Comparison of ENCODE assay signal across 7 cellular contexts in genomic region chr18:79986726-79987125, GRCh38. TPM values are rescaled to one million over a fixed set of nuclear protein-coding genes. Genes with fewer than 3 reads are reported as not detected.
DNase-seq lines count a peak whose midpoint lies in the region; ATAC-seq and TF ChIP-seq lines count a peak whose summit lies in the region.

No MANE protein-coding gene starts in this region.

- H3K4me1 ChIP-seq in Panc1 (ENCODE audit: control insufficient read depth, insufficient read depth, low read length): peaks cover 16% of the 10 kb centered on the region
- peaks cover 9 to 55% (median 16%) of the 10 kb centered on the region in 3 donors for H3K4me1 ChIP-seq in esophagus squamous epithelium
- peaks cover 3 to 27% (median 25%) of the 10 kb centered on the region in 4 donors for H3K4me1 ChIP-seq in sigmoid colon

- TF ChIP-seq POLR2A in esophagus squamous epithelium (IDR thresholded peaks at IDR 0.05): no peak
- no peak for TF ChIP-seq POLR2A in sigmoid colon (IDR thresholded peaks at IDR 0.05)

- peak overlapping the region; percentile 95 for H3K27ac ChIP-seq in Panc1 (ENCODE audit: low read length)
- H3K27ac ChIP-seq in esophagus squamous epithelium: peak overlapping the region; percentile 22 to 99 (median 72)
- H3K27ac ChIP-seq in sigmoid colon: peak overlapping the region in 3 of 4 donors; percentile 16 to 98 (median 18)

- in situ Hi-C loops in Panc1 (cut with HindIII; ENCODE audit: low pct_unique_long_range_greater_than_20kb, low sequenced_read_pairs): no loop called here

- ATAC-seq in Panc1: no peak
- no peak for ATAC-seq in GM18867 (IDR thresholded peaks at IDR 0.05; ENCODE audit: unreplicated experiment)
- no peak for ATAC-seq in HG03378 (IDR thresholded peaks at IDR 0.05; ENCODE audit: unreplicated experiment)

- H3K27me3 ChIP-seq in Panc1 (ENCODE audit: control insufficient read depth, insufficient read depth, low read length): no peaks in the 10 kb centered on the region
- no peaks in the 10 kb centered on the region for H3K27me3 ChIP-seq in esophagus squamous epithelium
- no peaks in the 10 kb centered on the region for H3K27me3 ChIP-seq in sigmoid colon

- CTCF ChIA-PET in Panc1 (lab: Charles Lee): interaction anchor here (0.6 kb wide), 1 partner anchor 41 kb away, joined by 3 read pairs; no protein-coding TSS in a partner anchor

- no peak for TF ChIP-seq EP300 in sigmoid colon (IDR thresholded peaks at IDR 0.05)

- WGBS in esophagus squamous epithelium, 2 donors: 37 to 48% methylated on average over 6 to 7 of the region's 7 CpGs
- 20 to 54% methylated on average over 7 of the region's 7 CpGs for WGBS in sigmoid colon, 2 donors

- intact Hi-C loops in Panc1 (cut with micrococcal nuclease; ENCODE audit: unreplicated experiment) (loop anchor here (5.0 kb wide), 1 partner anchor 41 kb away; no protein-coding TSS in a partner anchor), esophagus squamous epithelium (cut with DNase I) (no loop called here), sigmoid colon (cut with DNase I) (loop anchor here (5.0 kb wide), 2 partner anchors 39 to 121 kb away; partner anchors contain the start of gene ADNP2)

- BruUV-seq in Panc1 (replicated peaks; lab: Mats Ljungman, UMichigan): no TSS peak

- POLR2A ChIA-PET in Panc1 (lab: Charles Lee): no interaction called here

- H3K4me3 ChIP-seq in GM12865 (ENCODE audit: low read depth, low read length): peak overlapping the region; percentile 98
- peak overlapping the region; percentile 68 to 87 for H3K4me3 ChIP-seq in Panc1 (ENCODE audit: low read depth in 2 of 2, low read length in 2 of 2)
- peak overlapping the region; percentile 8 to 99 (median 84) for H3K4me3 ChIP-seq in esophagus squamous epithelium
- peak overlapping the region in 1 of 4 donors; percentile 96 for H3K4me3 ChIP-seq in sigmoid colon

- H3K36me3 ChIP-seq in Panc1 (ENCODE audit: control insufficient read depth, insufficient read depth, low read length) (peaks cover 10% of the 10 kb centered on the region), esophagus squamous epithelium (peaks cover 0 to 36% (median 0%) of the 10 kb centered on the region in 3 donors), sigmoid colon (peaks cover 0 to 7% (median 0%) of the 10 kb centered on the region in 4 donors)

- TF ChIP-seq CTCF in GM12865 (IDR thresholded peaks at IDR 0.05; ENCODE audit: insufficient read depth, low read depth, low read length, missing control alignments) (no peak), Panc1 (IDR thresholded peaks at IDR 0.05) (no peak), esophagus squamous epithelium (IDR thresholded peaks at IDR 0.05) (no peak), sigmoid colon (IDR thresholded peaks at IDR 0.05) (no peak)

- DNase-seq in GM12865 (ENCODE audit: low read depth): no peak
- DNase-seq in Panc1 (ENCODE audit: low read depth, low spot score): no peak
- DNase-seq in esophagus squamous epithelium (lab: John Stamatoyannopoulos, UW): no peak
- DNase-seq in sigmoid colon: no peak
- DNase-seq in NCI-H226: no peak

- H3K9me3 ChIP-seq in Panc1 (ENCODE audit: control insufficient read depth, insufficient read depth, low read depth, low read length): no peaks in the 10 kb centered on the region
- H3K9me3 ChIP-seq in esophagus squamous epithelium: no peaks in the 10 kb centered on the region
- H3K9me3 ChIP-seq in sigmoid colon: no peaks in the 10 kb centered on the region

RNA-seq across cellular contexts. Expression of gene TXNL4A, which starts 1.6 kb away (rescaled TPM):
- 416 TPM for total RNA-seq in Panc1 (2021; ENCODE audit: unreplicated experiment)
- 387 TPM for polyA plus RNA-seq in Panc1 (2012; ENCODE audit: insufficient read length)
- total RNA-seq in esophagus squamous epithelium: 10 to 100 TPM; 20.8 to 43.2 (median 32.5) TPM
- 10 to 100 TPM; 16.9 to 32.9 (median 27.1) TPM for total RNA-seq in sigmoid colon
- polyA plus RNA-seq in sigmoid colon: 10 to 100 TPM; 72.9 to 85.3 (median 85.3) TPM

RNA-seq across cellular contexts. Expression of gene HSBP1L1, which starts 22.3 kb away (rescaled TPM):
- total RNA-seq in Panc1 (2021; ENCODE audit: unreplicated experiment): 45.4 TPM
- 36.4 TPM for polyA plus RNA-seq in Panc1 (2012; ENCODE audit: insufficient read length)
- total RNA-seq in esophagus squamous epithelium: 10 to 100 TPM; 17.7 to 27.1 (median 25.8) TPM
- total RNA-seq in sigmoid colon: 10 to 100 TPM; 15.8 to 21.0 (median 19.3) TPM
- 10 to 100 TPM; 37.9 to 86.5 (median 51.1) TPM for polyA plus RNA-seq in sigmoid colon

RNA-seq across cellular contexts. Expression of gene SLC66A2, which starts 35.3 kb away (rescaled TPM):
- 92.5 TPM for total RNA-seq in Panc1 (2021; ENCODE audit: unreplicated experiment)
- 121 TPM for polyA plus RNA-seq in Panc1 (2012; ENCODE audit: insufficient read length)
- total RNA-seq in esophagus squamous epithelium: 10 to 100 TPM; 30.4 to 49.6 (median 35.1) TPM
- total RNA-seq in sigmoid colon: 10 to 100 TPM; 27.3 to 33.2 (median 32.0) TPM
- polyA plus RNA-seq in sigmoid colon: 10 to 100 TPM; 36.0 to 59.4 (median 49.2) TPM

RNA-seq across cellular contexts. Expression of gene RBFA, which starts 47.5 kb away (rescaled TPM):
- total RNA-seq in Panc1 (2021; ENCODE audit: unreplicated experiment) (83.1 TPM), esophagus squamous epithelium (10 to 100 TPM; 15.5 to 36.7 (median 28.8) TPM), sigmoid colon (10 to 100 TPM; 20.2 to 39.5 (median 28.4) TPM)
- 59.9 TPM for polyA plus RNA-seq in Panc1 (2012; ENCODE audit: insufficient read length)
- polyA plus RNA-seq in sigmoid colon: 10 to 100 TPM in 2 of 3 donors, 1 to 10 TPM in 1; 9.0 to 21.5 (median 10.8) TPM

Comparison
In these comparisons a context has a peak if more than half of its experiments do, and no peak if none do; other contexts are left out.
1. H3K27ac ChIP-seq: peak in every context shown above with its lines; median percentile 95 in Panc1; 72 in esophagus squamous epithelium; 18 in sigmoid colon.